In genomic region chr5:76345582-76345981, GRCh38 we compare ENCODE assay signal across 20 cellular contexts. TPM values are rescaled to one million over a fixed set of nuclear protein-coding genes. Genes with fewer than 3 reads are reported as not detected.
A peak's percentile ranks its signal among the peaks of the same experiment; 100 is the strongest.
DNase-seq lines count a peak whose midpoint lies in the region; FAIRE-seq and TF ChIP-seq lines count a peak whose summit lies in the region.
"Had no signal": no experiment of that assay in that cellular context is flagged by ENCODE, and none has a peak within 500 bp of the region (broad histone marks: within the 10 kb centered on the region; RNA-seq: fewer than 3 reads in every experiment).

No MANE protein-coding gene starts in this region.

- H3K4me3 ChIP-seq in HEK293 (ENCODE audit: low read depth, low read length) (no peak overlapping the region), bronchial epithelial cell (ENCODE audit: low read depth, low read length) (no peak overlapping the region), kidney epithelial cell (ENCODE audit: low read depth, low read length) (no peak overlapping the region)
- H3K4me3 ChIP-seq: BLaER1, SJSA1 had no signal

- TF ChIP-seq CTCF in HEK293 (tag by site-specific recombination; IDR thresholded peaks at IDR 0.05): no peak
- TF ChIP-seq CTCF in bronchial epithelial cell (IDR thresholded peaks at IDR 0.05; ENCODE audit: insufficient read depth, low read length, severe bottlenecking): no peak
- no peak for TF ChIP-seq CTCF in kidney epithelial cell (IDR thresholded peaks at IDR 0.05; ENCODE audit: insufficient read depth, low read length, poor library complexity, severe bottlenecking)
- no peak for TF ChIP-seq CTCF in D721Med (IDR thresholded peaks at IDR 0.05; ENCODE audit: insufficient read depth, missing control alignments)

- POLR2A ChIA-PET in HEK293 (lab: Yijun Ruan, JAX): no interaction called here

- H3K27ac ChIP-seq in HEK293 (ENCODE audit: extremely low read depth, low read depth, low read length): no peak overlapping the region
- H3K27ac ChIP-seq: BLaER1, KMS-11, SJSA1 had no signal

- no peak for FAIRE-seq in bronchial epithelial cell (lab: Jason Lieb, UNC)
- FAIRE-seq in D721Med (lab: Jason Lieb, UNC): no peak

- no peaks in the 10 kb centered on the region for H3K9me3 ChIP-seq in HEK293 (ENCODE audit: control insufficient read depth, insufficient read depth, low read depth, low read length)
- H3K9me3 ChIP-seq: BLaER1, SJSA1 had no signal

- H3K36me3 ChIP-seq in HEK293 (ENCODE audit: control insufficient read depth in 2 of 2, insufficient read depth in 1 of 2, low read length in 2 of 2) (no peaks in the 10 kb centered on the region), bronchial epithelial cell (ENCODE audit: control insufficient read depth, insufficient read depth, low read length) (no peaks in the 10 kb centered on the region), kidney epithelial cell (ENCODE audit: control insufficient read depth, insufficient read depth, low read length) (no peaks in the 10 kb centered on the region)
- H3K36me3 ChIP-seq: BLaER1, SJSA1 had no signal

- DNase-seq in Daoy (ENCODE audit: low read depth) (peak; percentile 19), bronchial epithelial cell (ENCODE audit: low read depth) (peak; percentile 35), kidney epithelial cell (ENCODE audit: low read depth) (peak; percentile 9), D721Med (ENCODE audit: insufficient read length, low spot score) (no peak), DMS114 treated with DMSO at 0.1 percent for 48 hours (lab: John Stamatoyannopoulos, UW; ENCODE audit: unreplicated experiment) (no peak), cortex of kidney (lab: John Stamatoyannopoulos, UW) (no peak)
- DNase-seq: CD4-positive, alpha-beta T cell; COR-L47; DMS 273 treated with DMSO at 0.1 percent for 48 hours; NCI-H1105; NCI-H146; NCI-H2029; NCI-H2227 treated with DMSO at 0.1 percent for 48 hours; NCI-H524; NCI-H774; NK-92 treated with Interleukin-12 subunit alpha and Interleukin-12 subunit beta, amount 100 ng/mL, for 24 hours had no signal

- no peaks in the 10 kb centered on the region for H3K4me1 ChIP-seq in HEK293 (ENCODE audit: control insufficient read depth, insufficient read depth, low read length)
- H3K4me1 ChIP-seq: SJSA1 had no signal

- H3K27me3 ChIP-seq in bronchial epithelial cell (ENCODE audit: control insufficient read depth, insufficient read depth, low read length) (no peaks in the 10 kb centered on the region), kidney epithelial cell (ENCODE audit: control insufficient read depth, insufficient read depth, low read length) (no peaks in the 10 kb centered on the region)
- H3K27me3 ChIP-seq: BLaER1 had no signal

- CTCF ChIA-PET in HEK293 (lab: Yijun Ruan, JAX): interaction anchor here (0.6 kb wide), 1 partner anchor 429 kb away, joined by 3 read pairs; no protein-coding TSS in a partner anchor

TF ChIP-seq in HEK293, 187 proteins besides CTCF, POLR2A, EP300 and RAD21:
- TF ChIP-seq ZNF629 (tag by site-specific recombination; IDR thresholded peaks at IDR 0.05) (peak; percentile 33; the same call in 1 of the 2 replicates), ZBTB6 (tag by site-specific recombination; IDR thresholded peaks at IDR 0.05) (peak; percentile 77), GFI1B (tag by site-specific recombination; IDR thresholded peaks at IDR 0.05) (no peak), SETDB1 (IDR thresholded peaks at IDR 0.05; ENCODE audit: insufficient read length, low read length) (no peak)

RNA-seq across cellular contexts. Expression of gene IQGAP2, which starts 57.5 kb away (rescaled TPM):
- total RNA-seq in Daoy (2014; rRNA removed; shearing (Covaris generic)): 5.6 and 6.9 TPM in 2 replicates
- total RNA-seq in bronchial epithelial cell: not detected in 2 replicates
- total RNA-seq in kidney epithelial cell: 4.0 and 11.7 TPM in 2 replicates

Comparison
In these comparisons a context has a peak if more than half of its experiments do, and no peak if none do; other contexts are left out.
1. DNase-seq: peak in Daoy (single experiment), bronchial epithelial cell (single experiment) and kidney epithelial cell (single experiment); none in D721Med (single experiment), DMS114 treated with DMSO at 0.1 percent for 48 hours (single experiment) and cortex of kidney (single experiment).